In genomic region chr9:20622330-20623020, GRCh38 we compare ENCODE assay signal across 8 cellular contexts. TPM values are rescaled to one million over a fixed set of nuclear protein-coding genes. Genes with fewer than 3 reads are reported as not detected.
A peak's percentile ranks its signal among the peaks of the same experiment; 100 is the strongest.
DNase-seq lines count a peak whose midpoint lies in the region.

Gene MLLT3 (minus strand): TSS chr9:20622499.

- H2AFZ ChIP-seq in neuronal stem cell (ENCODE audit: low read length), result peak within 1 kb of the TSS; percentile 98

- H3K4me3 ChIP-seq in neuronal stem cell (ENCODE audit: low read length in 2 of 2) (peak within 1 kb of the TSS; percentile 93 to 97), subcutaneous abdominal adipose tissue (ENCODE audit: low read depth in 1 of 5, low read length in 5 of 5) (peak within 1 kb of the TSS; percentile 94 to 99 (median 97))

- H3K4me1 ChIP-seq in neuronal stem cell (ENCODE audit: control insufficient read depth in 2 of 2, insufficient read depth in 1 of 2, low read depth in 1 of 2, low read length in 2 of 2) (peaks cover 5 to 6% of the 10 kb centered on the region in 2 donors), subcutaneous abdominal adipose tissue (ENCODE audit: control insufficient read depth in 5 of 5, insufficient read depth in 5 of 5, low read length in 5 of 5) (peaks cover 2 to 48% (median 35%) of the 10 kb centered on the region in 5 donors)

- H4K8ac ChIP-seq in neuronal stem cell (ENCODE audit: low read depth, low read length), result no peak within 1 kb of the TSS

- peak; percentile 97 for DNase-seq in EL
- peak; percentile 88 for DNase-seq in H4 (ENCODE audit: low spot score)
- DNase-seq in LoVo (ENCODE audit: low spot score), result peak; percentile 97
- DNase-seq in SHP77 (lab: John Stamatoyannopoulos, UW), result peak; percentile 69 to 75
- peak; percentile 95 for DNase-seq in activated gamma-delta T cell treated with anti-CD3 and anti-CD28 coated beads, Interleukin-2, amount 50 U/mL, for 16 hours (ENCODE audit: low read depth)
- DNase-seq in foreskin melanocyte, result peak; percentile 92
- peak; percentile 91 for DNase-seq in neuronal stem cell (ENCODE audit: low spot score)

- H3K27ac ChIP-seq in neuronal stem cell (replicated peaks; ENCODE audit: low read length) (peak within 1 kb of the TSS; percentile 91), subcutaneous abdominal adipose tissue (ENCODE audit: low read depth, low read length) (peak within 1 kb of the TSS; percentile 82)

- H3K27me3 ChIP-seq in neuronal stem cell (ENCODE audit: control insufficient read depth in 3 of 3, insufficient read depth in 3 of 3, low read depth in 1 of 3, low read length in 3 of 3), result peaks cover 0 to 28% (median 2%) of the 10 kb centered on the region in 3 experiments
- no peaks in the 10 kb centered on the region for H3K27me3 ChIP-seq in subcutaneous abdominal adipose tissue (ENCODE audit: control insufficient read depth in 5 of 5, insufficient read depth in 4 of 5, low read length in 5 of 5)

- peak within 1 kb of the TSS; percentile 98 for H3K4me2 ChIP-seq in neuronal stem cell (ENCODE audit: insufficient read depth, low read length, poor library complexity, severe bottlenecking)

- H3K9me3 ChIP-seq in neuronal stem cell (replicated peaks in 1 of 2; ENCODE audit: control insufficient read depth in 2 of 2, insufficient read depth in 1 of 2, low read depth in 1 of 2, low read length in 2 of 2), result no peaks in the 10 kb centered on the region
- H3K9me3 ChIP-seq in subcutaneous abdominal adipose tissue (ENCODE audit: control insufficient read depth in 5 of 5, low read length in 5 of 5), result no peaks in the 10 kb centered on the region

- peak within 1 kb of the TSS; percentile 96 for H3K9ac ChIP-seq in neuronal stem cell (ENCODE audit: low read depth, low read length, poor library complexity)
- peak within 1 kb of the TSS; percentile 41 to 82 (median 76) for H3K9ac ChIP-seq in subcutaneous abdominal adipose tissue (ENCODE audit: low read length in 5 of 5)

- H3K23ac ChIP-seq in neuronal stem cell (ENCODE audit: low read depth, low read length, poor library complexity), result peak within 1 kb of the TSS; percentile 65

- H3K14ac ChIP-seq in neuronal stem cell (ENCODE audit: low read length), result peak within 1 kb of the TSS; percentile 95

- H2BK12ac ChIP-seq in neuronal stem cell (ENCODE audit: low read length), result peak within 1 kb of the TSS; percentile 88

- no peak within 1 kb of the TSS for H3K4ac ChIP-seq in neuronal stem cell (ENCODE audit: low read length)

- H3K18ac ChIP-seq in neuronal stem cell (ENCODE audit: low read length), result peak within 1 kb of the TSS; percentile 97

- H2AK5ac ChIP-seq in neuronal stem cell (ENCODE audit: low read depth, low read length), result no peak within 1 kb of the TSS

- H2BK5ac ChIP-seq in neuronal stem cell (ENCODE audit: low read length), result peak within 1 kb of the TSS; percentile 93

- H3K36me3 ChIP-seq in neuronal stem cell (replicated peaks in 1 of 2; ENCODE audit: control insufficient read depth in 2 of 2, insufficient read depth in 2 of 2, low read length in 2 of 2) (no peaks in the 10 kb centered on the region), subcutaneous abdominal adipose tissue (ENCODE audit: control insufficient read depth in 5 of 5, insufficient read depth in 5 of 5, low read length in 5 of 5) (no peaks in the 10 kb centered on the region)

- peak within 1 kb of the TSS; percentile 88 for H2BK15ac ChIP-seq in neuronal stem cell (ENCODE audit: low read length)

- H2BK120ac ChIP-seq in neuronal stem cell (ENCODE audit: low read depth, low read length), result peak within 1 kb of the TSS; percentile 72

- peaks cover 8% of the 10 kb centered on the region for H3K79me1 ChIP-seq in neuronal stem cell (ENCODE audit: low read depth, low read length)

- no peak within 1 kb of the TSS for H4K91ac ChIP-seq in neuronal stem cell (ENCODE audit: low read depth, low read length, poor library complexity)

- WGBS in neuronal stem cell (ENCODE audit: extremely low coverage in 2 of 2, insufficient read length in 2 of 2, insufficient replicate concordance in 1 of 2), 2 donors, result no CpG with 5 or more reads among the region's 41 CpGs

RNA-seq across cellular contexts. Expression of gene MLLT3, which starts in this region (rescaled TPM):
- total RNA-seq in H4 (2014; rRNA removed; shearing (Covaris generic)), result 8.9 and 10.2 TPM in 2 replicates
- polyA plus RNA-seq in neuronal stem cell (2013, experiment 1 of 2), result 26.2 TPM
- 27.1 TPM for polyA plus RNA-seq in neuronal stem cell (2013, experiment 2 of 2)

Comparison
In these comparisons a context has a peak if more than half of its experiments do, and no peak if none do; other contexts are left out.
1. Peak in every context shown above with its lines: DNase-seq, H3K4me3 ChIP-seq and H3K27ac ChIP-seq.